19 cellular contexts compared by ENCODE assay signal in genomic region chr5:127987354-127988148, GRCh38.
DNase-seq lines count a peak whose midpoint lies in the region; ATAC-seq and TF ChIP-seq lines count a peak whose summit lies in the region.
"Had no signal": no experiment of that assay in that cellular context is flagged by ENCODE, and none has a peak within 500 bp of the region (broad histone marks: within the 10 kb centered on the region; RNA-seq: fewer than 3 reads in every experiment).

No MANE protein-coding gene starts in this region.

- H3K4me3 ChIP-seq in HEK293 (ENCODE audit: low read depth, low read length), result no peak overlapping the region
- no peak overlapping the region for H3K4me3 ChIP-seq in adipocyte (ENCODE audit: low read length)
- no peak overlapping the region for H3K4me3 ChIP-seq in left ventricle myocardium inferior
- no peak overlapping the region for H3K4me3 ChIP-seq in ascending aorta
- H3K4me3 ChIP-seq: thoracic aorta had no signal

- H3K27me3 ChIP-seq in adipocyte (replicated peaks; ENCODE audit: control insufficient read depth, insufficient read depth, low read length) (no peaks in the 10 kb centered on the region), left ventricle myocardium inferior (ENCODE audit: low read depth) (no peaks in the 10 kb centered on the region), ascending aorta (no peaks in the 10 kb centered on the region)
- H3K27me3 ChIP-seq: brain microvascular endothelial cell had no signal

- CTCF ChIA-PET in HEK293 (lab: Yijun Ruan, JAX), result interaction anchor here (0.6 to 1.5 kb wide), 3 partner anchors 10 to 55 kb away, joined by 3 to 5 read pairs (median 3); no protein-coding TSS in a partner anchor
- CTCF ChIA-PET in activated CD4-positive, alpha-beta memory T cell treated with anti-CD3 and anti-CD28 coated beads for 36 hours (lab: Charles Lee), result no interaction called here

- H3K36me3 Mint-ChIP-seq in activated CD4-positive, alpha-beta memory T cell treated with anti-CD3 and anti-CD28 coated beads for 36 hours, result peaks cover 11% of the 10 kb centered on the region

- TF ChIP-seq CTCF in AG09319 (IDR thresholded peaks at IDR 0.05; ENCODE audit: low read depth, low read length), result no peak
- no peak for TF ChIP-seq CTCF in HEK293 (tag by site-specific recombination; IDR thresholded peaks at IDR 0.05)
- TF ChIP-seq CTCF in left ventricle myocardium inferior (IDR thresholded peaks at IDR 0.05; ENCODE audit: borderline replicate concordance), result no peak
- no peak for TF ChIP-seq CTCF in ascending aorta (IDR thresholded peaks at IDR 0.05)

- H3K9ac ChIP-seq in adipocyte (ENCODE audit: low read length), result peak overlapping the region; percentile 50

- H3K27ac ChIP-seq in HEK293 (ENCODE audit: extremely low read depth, low read depth, low read length) (no peak overlapping the region), left ventricle myocardium inferior (replicated peaks) (peak overlapping the region; percentile 47), ascending aorta (no peak overlapping the region)
- H3K27ac ChIP-seq: thoracic aorta, VCaP had no signal

- 0 out of 2 replicates have a peak, but pooled peaks cover 3% of the 10 kb centered on the region for H3K4me1 ChIP-seq in HEK293 (ENCODE audit: control insufficient read depth, insufficient read depth, low read length)
- H3K4me1 ChIP-seq in adipocyte (ENCODE audit: control insufficient read depth, insufficient read depth, low read length), result peaks cover 19% of the 10 kb centered on the region
- peaks cover 15% of the 10 kb centered on the region for H3K4me1 ChIP-seq in left ventricle myocardium inferior
- no peaks in the 10 kb centered on the region for H3K4me1 ChIP-seq in ascending aorta

- H3K9me3 Mint-ChIP-seq in activated CD4-positive, alpha-beta memory T cell treated with anti-CD3 and anti-CD28 coated beads for 36 hours, result peaks cover 13% of the 10 kb centered on the region

- DNase-seq in AG09319 (ENCODE audit: extremely low read depth, low read depth), result peak; percentile 19
- peak; percentile 45 for DNase-seq in adipocyte (ENCODE audit: low read depth)
- no peak for DNase-seq in left ventricle myocardium inferior
- no peak for DNase-seq in activated naive CD4-positive, alpha-beta T cell (lab: John Stamatoyannopoulos, UW)
- DNase-seq in activated CD4-positive, alpha-beta memory T cell treated with anti-CD3 and anti-CD28 coated beads for 36 hours, result no peak
- DNase-seq in ascending aorta (ENCODE audit: low spot score in 2 of 2), result no peak
- DNase-seq: activated CD8-positive, alpha-beta memory T cell treated with anti-CD3 and anti-CD28 coated beads for 24 hours; activated gamma-delta T cell; AML-193; immature natural killer cell; NCI-H1436 treated with DMSO at 0.1 percent for 48 hours; NCI-H446; right cardiac atrium had no signal

- no peaks in the 10 kb centered on the region for H3K4me1 Mint-ChIP-seq in activated CD4-positive, alpha-beta memory T cell treated with anti-CD3 and anti-CD28 coated beads for 36 hours (ENCODE audit: low read depth)
- H3K4me1 Mint-ChIP-seq: immature natural killer cell, neural crest cell had no signal

- H3K9me3 ChIP-seq in HEK293 (ENCODE audit: control insufficient read depth, insufficient read depth, low read depth, low read length) (no peaks in the 10 kb centered on the region), adipocyte (ENCODE audit: control insufficient read depth, low read length) (no peaks in the 10 kb centered on the region), left ventricle myocardium inferior (replicated peaks) (no peaks in the 10 kb centered on the region), ascending aorta (no peaks in the 10 kb centered on the region)
- H3K9me3 ChIP-seq: thoracic aorta had no signal

- no peak overlapping the region for H3K27ac Mint-ChIP-seq in activated CD4-positive, alpha-beta memory T cell treated with anti-CD3 and anti-CD28 coated beads for 36 hours
- H3K27ac Mint-ChIP-seq: immature natural killer cell had no signal

- H3K27me3 Mint-ChIP-seq in activated CD4-positive, alpha-beta memory T cell treated with anti-CD3 and anti-CD28 coated beads for 36 hours, result no peaks in the 10 kb centered on the region

- no peaks in the 10 kb centered on the region for H3K36me3 ChIP-seq in HEK293 (ENCODE audit: control insufficient read depth in 2 of 2, insufficient read depth in 1 of 2, low read length in 2 of 2)
- H3K36me3 ChIP-seq in adipocyte (ENCODE audit: control insufficient read depth, insufficient read depth, low read length, severe bottlenecking), result no peaks in the 10 kb centered on the region
- H3K36me3 ChIP-seq in left ventricle myocardium inferior, result no peaks in the 10 kb centered on the region
- no peaks in the 10 kb centered on the region for H3K36me3 ChIP-seq in ascending aorta
- H3K36me3 ChIP-seq: brain microvascular endothelial cell, thoracic aorta had no signal

- ATAC-seq in GM18505 (IDR thresholded peaks at IDR 0.05; ENCODE audit: unreplicated experiment), result no peak

- no peak for TF ChIP-seq POLR2A in GM18505 (IDR thresholded peaks at IDR 0.05; ENCODE audit: borderline replicate concordance, extremely low read depth, insufficient read depth, insufficient read length)

- POLR2A ChIA-PET in HEK293 (lab: Yijun Ruan, JAX), result interaction anchor here (1.0 kb wide), 2 partner anchors 53 to 95 kb away, joined by 3 to 4 read pairs; no protein-coding TSS in a partner anchor
- POLR2A ChIA-PET in activated CD4-positive, alpha-beta memory T cell treated with anti-CD3 and anti-CD28 coated beads for 36 hours (lab: Charles Lee), result no interaction called here

- H3K4me3 Mint-ChIP-seq in activated CD4-positive, alpha-beta memory T cell treated with anti-CD3 and anti-CD28 coated beads for 36 hours, result no peak overlapping the region
- H3K4me3 Mint-ChIP-seq: immature natural killer cell, neural crest cell had no signal

- intact Hi-C loops in left ventricle myocardium inferior (cut with micrococcal nuclease), result no loop called here
- intact Hi-C loops in activated CD4-positive, alpha-beta memory T cell treated with anti-CD3 and anti-CD28 coated beads for 36 hours (cut with micrococcal nuclease), result no loop called here
- intact Hi-C loops in ascending aorta (cut with DNase I), result no loop called here

TF ChIP-seq in HEK293, 187 proteins besides CTCF, POLR2A, EP300 and RAD21:
- TF ChIP-seq PRDM10 (tag by site-specific recombination; IDR thresholded peaks at IDR 0.05) (0 out of 2 replicates have a peak, but pooled peaks have one; percentile 9), ZNF473 (tag by site-specific recombination; IDR thresholded peaks at IDR 0.05) (no peak)

Comparison
In these comparisons a context has a peak if more than half of its experiments do, and no peak if none do; other contexts are left out.
1. DNase-seq: peak in AG09319 (single experiment) and adipocyte (single experiment); none in left ventricle myocardium inferior (single experiment), activated naive CD4-positive, alpha-beta T cell (0 of 4), activated CD4-positive, alpha-beta memory T cell treated with anti-CD3 and anti-CD28 coated beads for 36 hours (single experiment) and ascending aorta (0 of 2).